Comparison of ENCODE assay signal across 1 cellular context in genomic region chr12:131869871-131870418, GRCh38.
TF ChIP-seq lines count a peak whose summit lies in the region.

No MANE protein-coding gene starts in this region.

TF ChIP-seq in HEK293, 187 proteins besides CTCF, POLR2A, EP300 and RAD21 (continued from another document):
- TF ChIP-seq ZNF335 (tag by site-specific recombination; conservative IDR thresholded peaks at IDR 0.05) = no peak
- no peak for TF ChIP-seq ZFP41 (tag by site-specific recombination; IDR thresholded peaks at IDR 0.05; ENCODE audit: borderline replicate concordance)
- peak; percentile 64 for TF ChIP-seq KLF9 (tag by site-specific recombination; IDR thresholded peaks at IDR 0.05; ENCODE audit: low read depth)
- peak; percentile 80 for TF ChIP-seq ZNF600 (tag by site-specific recombination; IDR thresholded peaks at IDR 0.05)
- TF ChIP-seq ZNF292 (tag by site-specific recombination; IDR thresholded peaks at IDR 0.05; ENCODE audit: borderline replicate concordance, low read depth) = no peak
- no peak for TF ChIP-seq ZNF423 (tag by site-specific recombination; IDR thresholded peaks at IDR 0.05)
- TF ChIP-seq ZSCAN23 (tag by site-specific recombination; IDR thresholded peaks at IDR 0.05) = 0 out of 2 replicates have a peak, but pooled peaks have one; percentile 43
- TF ChIP-seq, protein P1, sequence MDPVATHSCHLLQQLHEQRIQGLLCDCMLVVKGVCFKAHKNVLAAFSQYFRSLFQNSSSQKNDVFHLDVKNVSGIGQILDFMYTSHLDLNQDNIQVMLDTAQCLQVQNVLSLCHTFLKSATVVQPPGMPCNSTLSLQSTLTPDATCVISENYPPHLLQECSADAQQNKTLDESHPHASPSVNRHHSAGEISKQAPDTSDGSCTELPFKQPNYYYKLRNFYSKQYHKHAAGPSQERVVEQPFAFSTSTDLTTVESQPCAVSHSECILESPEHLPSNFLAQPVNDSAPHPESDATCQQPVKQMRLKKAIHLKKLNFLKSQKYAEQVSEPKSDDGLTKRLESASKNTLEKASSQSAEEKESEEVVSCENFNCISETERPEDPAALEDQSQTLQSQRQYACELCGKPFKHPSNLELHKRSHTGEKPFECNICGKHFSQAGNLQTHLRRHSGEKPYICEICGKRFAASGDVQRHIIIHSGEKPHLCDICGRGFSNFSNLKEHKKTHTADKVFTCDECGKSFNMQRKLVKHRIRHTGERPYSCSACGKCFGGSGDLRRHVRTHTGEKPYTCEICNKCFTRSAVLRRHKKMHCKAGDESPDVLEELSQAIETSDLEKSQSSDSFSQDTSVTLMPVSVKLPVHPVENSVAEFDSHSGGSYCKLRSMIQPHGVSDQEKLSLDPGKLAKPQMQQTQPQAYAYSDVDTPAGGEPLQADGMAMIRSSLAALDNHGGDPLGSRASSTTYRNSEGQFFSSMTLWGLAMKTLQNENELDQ (tag by site-specific recombination; IDR thresholded peaks at IDR 0.05; ENCODE audit: low read depth) = no peak
- peak; percentile 22; the same call in 1 of the 2 replicates for TF ChIP-seq PRDM10 (tag by site-specific recombination; IDR thresholded peaks at IDR 0.05)
- TF ChIP-seq ZNF366 (tag by site-specific recombination; conservative IDR thresholded peaks at IDR 0.05) = peak; percentile 83
- TF ChIP-seq ZNF221 (tag by site-specific recombination; IDR thresholded peaks at IDR 0.05; ENCODE audit: borderline replicate concordance) = no peak
- TF ChIP-seq ZNF501 (tag by site-specific recombination; IDR thresholded peaks at IDR 0.05) = no peak
- no peak for TF ChIP-seq ZNF76 (tag by site-specific recombination; IDR thresholded peaks at IDR 0.05; ENCODE audit: borderline replicate concordance, low read depth)
- TF ChIP-seq ZNF837 (tag by site-specific recombination; IDR thresholded peaks at IDR 0.05) = no peak
- TF ChIP-seq, protein P2, sequence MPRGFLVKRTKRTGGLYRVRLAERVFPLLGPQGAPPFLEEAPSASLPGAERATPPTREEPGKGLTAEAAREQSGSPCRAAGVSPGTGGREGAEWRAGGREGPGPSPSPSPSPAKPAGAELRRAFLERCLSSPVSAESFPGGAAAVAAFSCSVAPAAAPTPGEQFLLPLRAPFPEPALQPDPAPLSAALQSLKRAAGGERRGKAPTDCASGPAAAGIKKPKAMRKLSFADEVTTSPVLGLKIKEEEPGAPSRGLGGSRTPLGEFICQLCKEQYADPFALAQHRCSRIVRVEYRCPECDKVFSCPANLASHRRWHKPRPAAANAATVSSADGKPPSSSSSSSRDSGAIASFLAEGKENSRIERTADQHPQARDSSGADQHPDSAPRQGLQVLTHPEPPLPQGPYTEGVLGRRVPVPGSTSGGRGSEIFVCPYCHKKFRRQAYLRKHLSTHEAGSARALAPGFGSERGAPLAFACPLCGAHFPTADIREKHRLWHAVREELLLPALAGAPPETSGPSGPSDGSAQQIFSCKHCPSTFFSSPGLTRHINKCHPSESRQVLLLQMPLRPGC (tag by site-specific recombination; IDR thresholded peaks at IDR 0.05) = peak; percentile 38; the same call in 1 of the 2 replicates
- TF ChIP-seq ZNF692 (tag by site-specific recombination; IDR thresholded peaks at IDR 0.05) = no peak
- TF ChIP-seq ZSCAN5A (tag by site-specific recombination; IDR thresholded peaks at IDR 0.05) = no peak
- TF ChIP-seq SP7 (tag by site-specific recombination; IDR thresholded peaks at IDR 0.05) = peak; percentile 66
- TF ChIP-seq ZNF514 (tag by site-specific recombination; IDR thresholded peaks at IDR 0.05) = no peak
- no peak for TF ChIP-seq TCF7L2 (IDR thresholded peaks at IDR 0.05; ENCODE audit: borderline replicate concordance, low read depth, low read length)
- TF ChIP-seq SP2 (tag by site-specific recombination; IDR thresholded peaks at IDR 0.05) = peak; percentile 7; the same call in 1 of the 2 replicates
- TF ChIP-seq SP3 (tag by site-specific recombination; IDR thresholded peaks at IDR 0.05) = no peak
- no peak for TF ChIP-seq ZNF558 (tag by site-specific recombination; IDR thresholded peaks at IDR 0.05)
- no peak for TF ChIP-seq ZBTB6 (tag by site-specific recombination; IDR thresholded peaks at IDR 0.05)
- TF ChIP-seq ZNF140 (tag by site-specific recombination; IDR thresholded peaks at IDR 0.05) = no peak
- TF ChIP-seq EGR2 (tag by site-specific recombination; IDR thresholded peaks at IDR 0.05; ENCODE audit: low read depth) = peak; percentile 94
- TF ChIP-seq IKZF3 (tag by site-specific recombination; IDR thresholded peaks at IDR 0.05) = no peak
- TF ChIP-seq KLF10 (tag by site-specific recombination; IDR thresholded peaks at IDR 0.05) = peak; percentile 85
